11 cellular contexts compared by ENCODE assay signal in genomic region chr6:133502451-133503259, GRCh38.
DNase-seq lines count a peak whose midpoint lies in the region; ATAC-seq and TF ChIP-seq lines count a peak whose summit lies in the region.
"Had no signal": no experiment of that assay in that cellular context is flagged by ENCODE, and none has a peak within 500 bp of the region (broad histone marks: within the 10 kb centered on the region; RNA-seq: fewer than 3 reads in every experiment).

No MANE protein-coding gene starts in this region.

- 54 to 56% methylated on average over 2 of the region's 2 CpGs for WGBS in body of pancreas, 2 donors
- 46% methylated on average over 2 of the region's 2 CpGs for WGBS in hepatocyte (ENCODE audit: low lambda C conversion rate, missing lambda C conversion rate)

- TF ChIP-seq CTCF in HFFc6 (IDR thresholded peaks at IDR 0.05) (no peak), body of pancreas (IDR thresholded peaks at IDR 0.05) (no peak), hepatocyte (IDR thresholded peaks at IDR 0.05; ENCODE audit: poor library complexity) (no peak)

- H4K20me1 ChIP-seq in hepatocyte (ENCODE audit: insufficient read depth, poor library complexity, severe bottlenecking), result no peaks in the 10 kb centered on the region

- peaks cover 13% of the 10 kb centered on the region for H3K4me1 ChIP-seq in body of pancreas
- H3K4me1 ChIP-seq in hepatocyte (ENCODE audit: insufficient read depth), result peaks cover 9% of the 10 kb centered on the region

- no peak overlapping the region for H3K4me3 Mint-ChIP-seq in HFFc6

- no peaks in the 10 kb centered on the region for H3K9me2 ChIP-seq in hepatocyte (replicated peaks; ENCODE audit: insufficient read depth)

- intact Hi-C loops in body of pancreas (cut with DNase I), result no loop called here

- H3K79me2 ChIP-seq in hepatocyte, result no peaks in the 10 kb centered on the region

- no peak overlapping the region for H3K4me2 ChIP-seq in hepatocyte

- H3K27ac ChIP-seq in body of pancreas (peak overlapping the region in 2 of 4 donors; percentile 18 to 26), hepatocyte (peak overlapping the region; percentile 45)

- H3K27me3 ChIP-seq in body of pancreas, result no peaks in the 10 kb centered on the region
- H3K27me3 ChIP-seq in hepatocyte, result no peaks in the 10 kb centered on the region

- H3K9me3 Mint-ChIP-seq in HFFc6, result no peaks in the 10 kb centered on the region

- H2AFZ ChIP-seq in hepatocyte, result no peak overlapping the region

- H3K4me3 ChIP-seq in body of pancreas, result no peak overlapping the region
- no peak overlapping the region for H3K4me3 ChIP-seq in hepatocyte

- H3K9me3 ChIP-seq in body of pancreas (no peaks in the 10 kb centered on the region), hepatocyte (ENCODE audit: low read depth) (no peaks in the 10 kb centered on the region)

- H3K36me3 ChIP-seq in body of pancreas (replicated peaks in 1 of 2; ENCODE audit: insufficient read depth in 1 of 2, low read depth in 2 of 2), result no peaks in the 10 kb centered on the region
- H3K36me3 ChIP-seq in hepatocyte (replicated peaks; ENCODE audit: insufficient read depth, low read depth), result no peaks in the 10 kb centered on the region

- peaks cover 12% of the 10 kb centered on the region; the same call in 1 of the 2 replicates for H3K27me3 Mint-ChIP-seq in HFFc6 (ENCODE audit: insufficient read depth)

- no peak overlapping the region; the same call in 1 of the 2 replicates for H3K27ac Mint-ChIP-seq in HFFc6

- no peaks in the 10 kb centered on the region for H3K36me3 Mint-ChIP-seq in HFFc6 (ENCODE audit: low read depth)

- peaks cover 6% of the 10 kb centered on the region; the same call in 1 of the 2 replicates for H3K4me1 Mint-ChIP-seq in HFFc6 (ENCODE audit: low read depth)

- TF ChIP-seq POLR2A in body of pancreas (IDR thresholded peaks at IDR 0.05), result no peak

- DNase-seq in HFFc6, result peak; percentile 33
- peak in 3 of 4 donors; percentile 11 to 19 (median 18) for DNase-seq in body of pancreas
- DNase-seq in hepatocyte (ENCODE audit: low spot score), result peak; percentile 15
- DNase-seq in smooth muscle cell of the brain vasculature (ENCODE audit: low read depth, low spot score), result peak; percentile 74
- no peak for DNase-seq in SKM-1 (lab: John Stamatoyannopoulos, UW; ENCODE audit: unreplicated experiment)
- no peak for DNase-seq in NCI-H748 treated with DMSO at 0.1 percent for 48 hours (lab: John Stamatoyannopoulos, UW)
- no peak for DNase-seq in NK-92 treated with Interleukin-12 subunit alpha and Interleukin-12 subunit beta, amount 100 ng/mL, for 24 hours (lab: John Stamatoyannopoulos, UW)
- DNase-seq in OCI-M1 (lab: John Stamatoyannopoulos, UW), result no peak
- DNase-seq: GDM1, mammary epithelial cell, NCI-H187 had no signal

- peak; percentile 55 for ATAC-seq in body of pancreas

Comparison
In these comparisons a context has a peak if more than half of its experiments do, and no peak if none do; other contexts are left out.
1. DNase-seq: peak in HFFc6 (single experiment), body of pancreas (3 of 4), hepatocyte (single experiment) and smooth muscle cell of the brain vasculature (single experiment); none in SKM-1 (single experiment), NCI-H748 treated with DMSO at 0.1 percent for 48 hours (single experiment), NK-92 treated with Interleukin-12 subunit alpha and Interleukin-12 subunit beta, amount 100 ng/mL, for 24 hours (single experiment) and OCI-M1 (single experiment).